Comparison of ENCODE assay signal across 8 cellular contexts in the genomic region with DNA sequence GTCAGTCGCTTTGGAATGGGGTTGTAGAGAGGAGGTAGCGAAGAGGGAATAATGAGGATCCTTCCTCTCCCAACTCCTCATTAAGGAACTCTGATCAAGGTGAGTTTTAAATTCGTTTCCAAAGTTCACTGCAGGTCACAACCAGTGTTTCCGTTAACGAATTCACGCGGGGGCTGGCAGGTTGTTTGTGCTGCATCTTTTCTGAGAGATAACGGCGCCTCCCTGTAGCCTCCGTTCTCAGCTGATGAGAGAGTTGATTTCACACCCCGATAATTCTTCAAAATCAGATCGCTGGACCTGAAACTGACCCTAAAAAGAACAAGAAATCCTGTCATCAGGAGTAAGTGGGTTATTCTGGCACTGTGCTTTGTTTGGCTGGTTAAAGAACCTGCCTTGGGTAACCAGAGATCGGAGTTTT. TPM values are rescaled to one million over a fixed set of nuclear protein-coding genes. Genes with fewer than 3 reads are reported as not detected.
DNase-seq lines count a peak whose midpoint lies in the region; ATAC-seq, FAIRE-seq and TF ChIP-seq lines count a peak whose summit lies in the region.

No MANE protein-coding gene starts in this region.

- H3K27ac ChIP-seq in CD4-positive, alpha-beta T cell (ENCODE audit: low read depth, low read length) = no peak overlapping the region
- H3K27ac ChIP-seq in IMR-90 (ENCODE audit: insufficient read depth, low read length) (no peak overlapping the region), spleen (no peak overlapping the region)

- H3K14ac ChIP-seq in IMR-90 (replicated peaks; ENCODE audit: low read depth, low read length) = 0 out of 2 replicates have a peak overlapping the region, but pooled peaks have one; percentile 12

- no peak overlapping the region for H2BK20ac ChIP-seq in IMR-90 (ENCODE audit: low read depth, low read length)

- H3K27me3 Mint-ChIP-seq in CD4-positive, alpha-beta T cell = peaks cover 41% of the 10 kb centered on the region
- H3K27me3 Mint-ChIP-seq in activated naive CD4-positive, alpha-beta T cell treated with anti-CD3 and anti-CD28 coated beads, Interleukin-2, amount 50 U/mL, for 24 hours = peaks cover 16% of the 10 kb centered on the region
- peaks cover 24% of the 10 kb centered on the region for H3K27me3 Mint-ChIP-seq in memory B cell

- no peak overlapping the region for H2AK5ac ChIP-seq in IMR-90 (ENCODE audit: low read depth, low read length)

- peak overlapping the region; percentile 92 for H3K27ac Mint-ChIP-seq in CD4-positive, alpha-beta T cell
- peak overlapping the region; percentile 99 for H3K27ac Mint-ChIP-seq in activated naive CD4-positive, alpha-beta T cell treated with anti-CD3 and anti-CD28 coated beads, Interleukin-2, amount 50 U/mL, for 24 hours
- H3K27ac Mint-ChIP-seq in memory B cell = peak overlapping the region; percentile 56

- intact Hi-C loops in CD4-positive, alpha-beta T cell (cut with DNase I, micrococcal nuclease) = loop anchor here in 1 of 2 experiments (2.0 to 5.0 kb wide), 2 partner anchors 47 to 220 kb away; a partner anchor contains a TSS
- intact Hi-C loops in IMR-90 (cut with micrococcal nuclease) (loop anchor here (2.0 kb wide), 1 partner anchor 21 kb away; no protein-coding TSS in a partner anchor), spleen (cut with DNase I; ENCODE audit: low total_unique reads) (no loop called here)

- H3K9me3 Mint-ChIP-seq in CD4-positive, alpha-beta T cell = peaks cover 7% of the 10 kb centered on the region
- H3K9me3 Mint-ChIP-seq in activated naive CD4-positive, alpha-beta T cell treated with anti-CD3 and anti-CD28 coated beads, Interleukin-2, amount 50 U/mL, for 24 hours = no peaks in the 10 kb centered on the region
- peaks cover 8% of the 10 kb centered on the region for H3K9me3 Mint-ChIP-seq in memory B cell

- H3K18ac ChIP-seq in IMR-90 (ENCODE audit: low read depth, low read length) = no peak overlapping the region

- no peaks in the 10 kb centered on the region for H3K9me3 ChIP-seq in CD4-positive, alpha-beta T cell (ENCODE audit: control insufficient read depth, low read length)
- no peaks in the 10 kb centered on the region for H3K9me3 ChIP-seq in IMR-90 (ENCODE audit: control insufficient read depth, insufficient read depth, low read length)
- H3K9me3 ChIP-seq in spleen = peaks cover 0 to 10% (median 0%) of the 10 kb centered on the region in 8 donors

- H4K20me1 ChIP-seq in IMR-90 (ENCODE audit: insufficient read depth, low read length) = no peaks in the 10 kb centered on the region; the same call in 1 of the 2 replicates

- no peak for FAIRE-seq in GM19239 (lab: Jason Lieb, UNC)

- H3K9me1 ChIP-seq in IMR-90 (ENCODE audit: insufficient read depth, low read length) = 0 out of 2 replicates have a peak, but pooled peaks cover 1% of the 10 kb centered on the region

- TF ChIP-seq RAD21 in IMR-90 (IDR thresholded peaks at IDR 0.05; ENCODE audit: low read length) = no peak

- WGBS in IMR-90 (ENCODE audit: extremely low coverage in 2 of 2, insufficient read length in 1 of 2), 2 experiments = 0% methylated on average over 1 of the region's 13 CpGs; no CpG with 5 or more reads in 1 of the 2 experiments
- WGBS in spleen, 5 donors = 2 to 5% (median 5%) methylated on average over 13 of the region's 13 CpGs

- POLR2A ChIA-PET in CD4-positive, alpha-beta T cell (lab: Charles Lee) = interaction anchor here (0.6 to 6.2 kb wide), 16 partner anchors 9 to 237 kb away, joined by 3 to 39 read pairs (median 6); a partner anchor contains a TSS
- POLR2A ChIA-PET in IMR-90 (lab: Charles Lee; ENCODE audit: unreplicated experiment) = no interaction called here

- H2BK5ac ChIP-seq in IMR-90 (ENCODE audit: low read depth, low read length, poor library complexity, severe bottlenecking) = no peak overlapping the region

- H3K36me3 ChIP-seq in IMR-90 (ENCODE audit: control insufficient read depth, insufficient read depth, low read length) = no peaks in the 10 kb centered on the region
- no peaks in the 10 kb centered on the region for H3K36me3 ChIP-seq in spleen

- peak overlapping the region; percentile 54 for H3K4me3 ChIP-seq in IMR-90 (ENCODE audit: insufficient read depth, low read depth, low read length)
- peak overlapping the region in 2 of 8 donors; percentile 2 to 38 for H3K4me3 ChIP-seq in spleen

- no peak overlapping the region for H2BK15ac ChIP-seq in IMR-90 (ENCODE audit: low read depth, low read length)

- peak overlapping the region; percentile 28; the same call in 1 of the 2 replicates for H3K23ac ChIP-seq in IMR-90 (ENCODE audit: low read depth, low read length)

- in situ Hi-C loops in IMR-90 (cut with MboI; ENCODE audit: low sequenced_read_pairs) = loop anchor here (5.0 to 25.0 kb wide), 2 partner anchors 240 to 1155 kb away; no protein-coding TSS in a partner anchor

- no peak overlapping the region for H4K5ac ChIP-seq in IMR-90 (ENCODE audit: low read depth, low read length)

- dilution Hi-C loops in IMR-90 (cut with HindIII; ENCODE audit: low sequenced_read_pairs, unreplicated experiment) = no loop called here

- no peak overlapping the region for H4K91ac ChIP-seq in IMR-90 (ENCODE audit: insufficient read depth, low read depth, low read length)

- H3K4me3 Mint-ChIP-seq in CD4-positive, alpha-beta T cell = peak overlapping the region; percentile 88
- peak overlapping the region; percentile 85 for H3K4me3 Mint-ChIP-seq in activated naive CD4-positive, alpha-beta T cell treated with anti-CD3 and anti-CD28 coated beads, Interleukin-2, amount 50 U/mL, for 24 hours
- H3K4me3 Mint-ChIP-seq in memory B cell = no peak overlapping the region

- H4K8ac ChIP-seq in IMR-90 (ENCODE audit: low read depth in 2 of 2, low read length in 2 of 2) = no peak overlapping the region

- TF ChIP-seq POLR2A in IMR-90 (IDR thresholded peaks at IDR 0.05; ENCODE audit: low read depth, low read length) = no peak
- no peak for TF ChIP-seq POLR2A in spleen (IDR thresholded peaks at IDR 0.05)

- peak overlapping the region; percentile 48; the same call in 1 of the 2 replicates for H3K9ac ChIP-seq in IMR-90 (ENCODE audit: low read depth, low read length)

- no TSS peak for BruUV-seq in IMR-90 (replicated peaks; lab: Mats Ljungman, UMichigan)

- H2AK9ac ChIP-seq in IMR-90 (replicated peaks; ENCODE audit: low read depth, low read length, poor library complexity) = no peak overlapping the region

- H3K4me2 ChIP-seq in IMR-90 (ENCODE audit: low read depth, low read length) = peak overlapping the region; percentile 98

- peak overlapping the region; percentile 77 for H2AFZ ChIP-seq in IMR-90 (replicated peaks; ENCODE audit: low read length, poor library complexity)

- H3K36me3 Mint-ChIP-seq in CD4-positive, alpha-beta T cell (ENCODE audit: low read depth) = peaks cover 44% of the 10 kb centered on the region
- H3K36me3 Mint-ChIP-seq in activated naive CD4-positive, alpha-beta T cell treated with anti-CD3 and anti-CD28 coated beads, Interleukin-2, amount 50 U/mL, for 24 hours = peaks cover 2% of the 10 kb centered on the region
- peaks cover 2% of the 10 kb centered on the region for H3K36me3 Mint-ChIP-seq in memory B cell

- CTCF ChIA-PET in CD4-positive, alpha-beta T cell (lab: Charles Lee) = interaction anchor here (2.0 to 5.9 kb wide), 2 partner anchors 10 to 264 kb away, joined by 5 to 29 read pairs; no protein-coding TSS in a partner anchor
- CTCF ChIA-PET in IMR-90 (lab: Yijun Ruan, JAX) = interaction anchor here (0.6 to 2.1 kb wide), 2 partner anchors 10 to 179 kb away, joined by 5 to 10 read pairs; no protein-coding TSS in a partner anchor

- no peaks in the 10 kb centered on the region for H3K79me1 ChIP-seq in IMR-90 (ENCODE audit: low read depth in 1 of 2, low read length in 2 of 2)

- H3K4ac ChIP-seq in IMR-90 (ENCODE audit: low read depth, low read length) = no peak overlapping the region

- H3K4me1 ChIP-seq in IMR-90 (ENCODE audit: control insufficient read depth, insufficient read depth, low read length) (peaks cover 5% of the 10 kb centered on the region), spleen (peaks cover 4 to 67% (median 32%) of the 10 kb centered on the region in 6 donors)

- no peak overlapping the region for H2BK120ac ChIP-seq in IMR-90 (ENCODE audit: low read depth, low read length)

- peaks cover 23% of the 10 kb centered on the region for H3K27me3 ChIP-seq in CD4-positive, alpha-beta T cell (ENCODE audit: control insufficient read depth, insufficient read depth, low read length)
- H3K27me3 ChIP-seq in IMR-90 (ENCODE audit: control insufficient read depth, insufficient read depth, low read length) (no peaks in the 10 kb centered on the region), spleen (replicated peaks in 1 of 7) (peaks cover 7 to 79% (median 72%) of the 10 kb centered on the region in 7 donors)

- ATAC-seq in CD4-positive, alpha-beta T cell (ENCODE audit: poor library complexity) = peak; percentile 59
- ATAC-seq in IMR-90 (ENCODE audit: low read depth) (no peak), memory B cell (ENCODE audit: low read depth) (no peak), GM19455 (IDR thresholded peaks at IDR 0.05; ENCODE audit: unreplicated experiment) (no peak)

- peaks cover 68% of the 10 kb centered on the region for H3K4me1 Mint-ChIP-seq in CD4-positive, alpha-beta T cell (ENCODE audit: low read depth)
- H3K4me1 Mint-ChIP-seq in activated naive CD4-positive, alpha-beta T cell treated with anti-CD3 and anti-CD28 coated beads, Interleukin-2, amount 50 U/mL, for 24 hours = peaks cover 58% of the 10 kb centered on the region
- peaks cover 22% of the 10 kb centered on the region for H3K4me1 Mint-ChIP-seq in memory B cell

- peak in 7 of 10 experiments; percentile 23 to 53 (median 39) for DNase-seq in CD4-positive, alpha-beta T cell
- DNase-seq in IMR-90 (no peak), memory B cell (ENCODE audit: low spot score in 2 of 2) (no peak), spleen (no peak), GM19239 (ENCODE audit: insufficient read length, low spot score) (no peak)
- DNase-seq in activated CD4-positive, CD25-positive, alpha-beta regulatory T cell treated with anti-CD3 and anti-CD28 coated beads, Interleukin-2, amount 50 U/mL, for 72 hours = no peak

- no peak for TF ChIP-seq CTCF in CD4-positive, alpha-beta T cell (IDR thresholded peaks at IDR 0.05)
- TF ChIP-seq CTCF in IMR-90 (conservative IDR thresholded peaks at IDR 0.05; ENCODE audit: low read depth, low read length) (no peak), spleen (IDR thresholded peaks at IDR 0.05 in 8 of 11, conservative IDR thresholded peaks at IDR 0.05 in 3 of 11) (no peak)

- no peak overlapping the region for H3K56ac ChIP-seq in IMR-90 (ENCODE audit: extremely low read depth, insufficient read depth, low read length)

RNA-seq across cellular contexts. Expression of a gene that starts 33.2 kb away (rescaled TPM):
- total RNA-seq in CD4-positive, alpha-beta T cell = 10 to 100 TPM; 40.6 to 45.5 TPM
- total RNA-seq in IMR-90 (2012; rRNA removed) = 17.2 and 20.4 TPM in 2 replicates
- 14.8 and 15.7 TPM in 2 replicates for polyA plus RNA-seq in IMR-90 (2012; rRNA removed)
- 7.4 and 12.2 TPM in 2 replicates for polyA plus RNA-seq in IMR-90 (2012; cell fraction: cytosol; rRNA removed)
- 9.8 and 25.8 TPM in 2 replicates for polyA plus RNA-seq in IMR-90 (2012; cell fraction: nucleus; rRNA removed; ENCODE audit: low replicate concordance)
- 100 to 1,000 TPM in 6 of 7 donors, 10 to 100 TPM in 1; 78.9 to 157 (median 136) TPM for total RNA-seq in spleen
- polyA plus RNA-seq in spleen = 10 to 100 TPM; 41.0 to 52.6 (median 42.4) TPM

RNA-seq across cellular contexts. Expression of a gene that starts 51.1 kb away (rescaled TPM):
- total RNA-seq in CD4-positive, alpha-beta T cell = 10 to 100 TPM in 1 of 2 experiments, 1 to 10 TPM in 1; 9.7 to 10.7 TPM
- total RNA-seq in IMR-90 (2012; rRNA removed) (10.6 and 12.5 TPM in 2 replicates), spleen (10 to 100 TPM; 21.1 to 41.0 (median 38.1) TPM)
- polyA plus RNA-seq in IMR-90 (2012; rRNA removed) (9.8 and 15.2 TPM in 2 replicates), spleen (10 to 100 TPM; 13.3 to 15.9 (median 15.0) TPM)
- polyA plus RNA-seq in IMR-90 (2012; cell fraction: cytosol; rRNA removed) = 4.9 and 6.3 TPM in 2 replicates
- polyA plus RNA-seq in IMR-90 (2012; cell fraction: nucleus; rRNA removed; ENCODE audit: low replicate concordance) = 27.6 and 53.1 TPM in 2 replicates

Comparison
In these comparisons a context has a peak if more than half of its experiments do, and no peak if none do; other contexts are left out.
1. DNase-seq: peak in CD4-positive, alpha-beta T cell (7 of 10); none in IMR-90 (single experiment), memory B cell (0 of 2), activated CD4-positive, CD25-positive, alpha-beta regulatory T cell treated with anti-CD3 and anti-CD28 coated beads, Interleukin-2, amount 50 U/mL, for 72 hours (single experiment), spleen (single experiment) and GM19239 (single experiment).
2. Peak in every context shown above with its lines, with median percentiles within 50 percentile points of each other: H3K27ac Mint-ChIP-seq.